ENCODE assay signal across 17 cellular contexts in genomic region chr3:129054605-129055104, GRCh38. TPM values are rescaled to one million over a fixed set of nuclear protein-coding genes. Genes with fewer than 3 reads are reported as not detected.
A peak's percentile ranks its signal among the peaks of the same experiment; 100 is the strongest.
DNase-seq lines count a peak whose midpoint lies in the region; ATAC-seq and TF ChIP-seq lines count a peak whose summit lies in the region.
"Had no signal": no experiment of that assay in that cellular context is flagged by ENCODE, and none has a peak within 500 bp of the region (broad histone marks: within the 10 kb centered on the region; RNA-seq: fewer than 3 reads in every experiment).

No MANE protein-coding gene starts in this region.

- no peaks in the 10 kb centered on the region for H3K9me3 ChIP-seq in hepatocyte (ENCODE audit: low read depth)
- H3K9me3 ChIP-seq in upper lobe of right lung: no peaks in the 10 kb centered on the region
- H3K9me3 ChIP-seq: left ventricle myocardium inferior, SJSA1 had no signal

- H3K27ac Mint-ChIP-seq in stimulated activated naive CD8-positive, alpha-beta T cell treated with anti-CD3 and anti-CD28 coated beads, Interleukin-15, amount 100 ng/mL, for 72 hours: peak overlapping the region; percentile 9 to 72

- no peak for ATAC-seq in stimulated activated naive CD8-positive, alpha-beta T cell treated with anti-CD3 and anti-CD28 coated beads, Interleukin-15, amount 100 ng/mL, for 72 hours
- no peak for ATAC-seq in stimulated activated naive CD8-positive, alpha-beta T cell treated with anti-CD3 and anti-CD28 coated beads, Interleukin-15, Interleukin-2, amounts not matched to agents 100 U/mL and 50 U/mL, for 24 hours
- peak; percentile 3 for ATAC-seq in upper lobe of right lung
- ATAC-seq in GM19035 (IDR thresholded peaks at IDR 0.05; ENCODE audit: unreplicated experiment): no peak
- ATAC-seq in GM18907 (IDR thresholded peaks at IDR 0.05; ENCODE audit: unreplicated experiment): no peak

- no peaks in the 10 kb centered on the region for H4K20me1 ChIP-seq in hepatocyte (ENCODE audit: insufficient read depth, poor library complexity, severe bottlenecking)

- no peaks in the 10 kb centered on the region for H3K9me3 Mint-ChIP-seq in stimulated activated naive CD8-positive, alpha-beta T cell treated with anti-CD3 and anti-CD28 coated beads, Interleukin-15, amount 100 ng/mL, for 72 hours

- no peak for DNase-seq in stimulated activated naive CD8-positive, alpha-beta T cell treated with anti-CD3 and anti-CD28 coated beads, Interleukin-15, amount 100 ng/mL, for 72 hours
- no peak for DNase-seq in stimulated activated naive CD8-positive, alpha-beta T cell treated with anti-CD3 and anti-CD28 coated beads, Interleukin-15, Interleukin-2, amounts not matched to agents 100 U/mL and 50 U/mL, for 24 hours
- DNase-seq in hepatocyte (ENCODE audit: low spot score) (peak; percentile 38), upper lobe of right lung (no peak)
- no peak for DNase-seq in activated CD4-positive, alpha-beta T cell treated with anti-CD3 and anti-CD28 coated beads for 48 hours
- DNase-seq: anterior cingulate cortex; cerebellar nuclear complex; left ventricle myocardium inferior; NCI-H1436 treated with DMSO at 0.1 percent for 48 hours; stimulated activated CD4-positive, alpha-beta T cell treated with anti-CD3 and anti-CD28 coated beads, Interleukin-4, amount 100 ng/mL, for 4 hours had no signal

- peak overlapping the region; percentile 70 for H3K27ac ChIP-seq in VCaP
- H3K27ac ChIP-seq in hepatocyte: peak overlapping the region; percentile 9
- H3K27ac ChIP-seq in upper lobe of right lung: no peak overlapping the region
- H3K27ac ChIP-seq: SJSA1 had no signal

- H3K27me3 Mint-ChIP-seq in stimulated activated naive CD8-positive, alpha-beta T cell treated with anti-CD3 and anti-CD28 coated beads, Interleukin-15, amount 100 ng/mL, for 72 hours: no peaks in the 10 kb centered on the region

- H3K4me3 ChIP-seq in hepatocyte (no peak overlapping the region), upper lobe of right lung (no peak overlapping the region)
- H3K4me3 ChIP-seq: SJSA1 had no signal

- H3K9me2 ChIP-seq in hepatocyte (replicated peaks; ENCODE audit: insufficient read depth): no peaks in the 10 kb centered on the region

- peaks cover 25% of the 10 kb centered on the region for H3K4me1 Mint-ChIP-seq in stimulated activated naive CD8-positive, alpha-beta T cell treated with anti-CD3 and anti-CD28 coated beads, Interleukin-15, amount 100 ng/mL, for 72 hours

- 45% methylated on average over 3 of the region's 3 CpGs for WGBS in hepatocyte (ENCODE audit: low lambda C conversion rate, missing lambda C conversion rate)

- intact Hi-C loops in upper lobe of right lung (cut with DNase I): no loop called here

- no peaks in the 10 kb centered on the region for H3K27me3 ChIP-seq in hepatocyte
- no peaks in the 10 kb centered on the region for H3K27me3 ChIP-seq in upper lobe of right lung
- H3K27me3 ChIP-seq: SJSA1 had no signal

- H3K79me2 ChIP-seq in hepatocyte: no peaks in the 10 kb centered on the region

- TF ChIP-seq CTCF in VCaP (conservative IDR thresholded peaks at IDR 0.05) (no peak), hepatocyte (IDR thresholded peaks at IDR 0.05; ENCODE audit: poor library complexity) (no peak), upper lobe of right lung (IDR thresholded peaks at IDR 0.05) (no peak)

- H3K4me1 ChIP-seq in hepatocyte (ENCODE audit: insufficient read depth) (peaks cover 27% of the 10 kb centered on the region), upper lobe of right lung (peaks cover 33% of the 10 kb centered on the region)

- no peak overlapping the region for H2AFZ ChIP-seq in hepatocyte

- no peak overlapping the region for H3K4me3 Mint-ChIP-seq in stimulated activated naive CD8-positive, alpha-beta T cell treated with anti-CD3 and anti-CD28 coated beads, Interleukin-15, amount 100 ng/mL, for 72 hours

- peak overlapping the region; percentile 71 for H3K4me2 ChIP-seq in hepatocyte

- H3K36me3 ChIP-seq in hepatocyte (replicated peaks; ENCODE audit: insufficient read depth, low read depth): no peaks in the 10 kb centered on the region
- no peaks in the 10 kb centered on the region for H3K36me3 ChIP-seq in upper lobe of right lung
- H3K36me3 ChIP-seq: left ventricle myocardium inferior, SJSA1 had no signal

RNA-seq across cellular contexts. Expression of gene GP9, which starts 5.9 kb away (rescaled TPM):
- total RNA-seq in hepatocyte (not detected in 2 replicates), upper lobe of right lung (1.2 TPM)
- polyA plus RNA-seq in hepatocyte: not detected in 2 replicates
- total RNA-seq: frontal cortex, left ventricle myocardium inferior, myocyte, SJSA1, skeletal muscle tissue had no signal

RNA-seq across cellular contexts. Expression of gene EFCC1, which starts 53.6 kb away (rescaled TPM):
- total RNA-seq in hepatocyte: 0.23 and 0.76 TPM in 2 replicates
- polyA plus RNA-seq in hepatocyte: 0.11 and 0.50 TPM in 2 replicates
- total RNA-seq in upper lobe of right lung: 17.2 TPM

Comparison
In these comparisons a context has a peak if more than half of its experiments do, and no peak if none do; other contexts are left out.
1. RNA of gene EFCC1, which starts 53.6 kb away (total RNA-seq): 17.2 TPM in upper lobe of right lung (single experiment); 0.23 to 0.76 TPM in hepatocyte; every median in the first group is over 10 times any median in the second.